In the genomic region with DNA sequence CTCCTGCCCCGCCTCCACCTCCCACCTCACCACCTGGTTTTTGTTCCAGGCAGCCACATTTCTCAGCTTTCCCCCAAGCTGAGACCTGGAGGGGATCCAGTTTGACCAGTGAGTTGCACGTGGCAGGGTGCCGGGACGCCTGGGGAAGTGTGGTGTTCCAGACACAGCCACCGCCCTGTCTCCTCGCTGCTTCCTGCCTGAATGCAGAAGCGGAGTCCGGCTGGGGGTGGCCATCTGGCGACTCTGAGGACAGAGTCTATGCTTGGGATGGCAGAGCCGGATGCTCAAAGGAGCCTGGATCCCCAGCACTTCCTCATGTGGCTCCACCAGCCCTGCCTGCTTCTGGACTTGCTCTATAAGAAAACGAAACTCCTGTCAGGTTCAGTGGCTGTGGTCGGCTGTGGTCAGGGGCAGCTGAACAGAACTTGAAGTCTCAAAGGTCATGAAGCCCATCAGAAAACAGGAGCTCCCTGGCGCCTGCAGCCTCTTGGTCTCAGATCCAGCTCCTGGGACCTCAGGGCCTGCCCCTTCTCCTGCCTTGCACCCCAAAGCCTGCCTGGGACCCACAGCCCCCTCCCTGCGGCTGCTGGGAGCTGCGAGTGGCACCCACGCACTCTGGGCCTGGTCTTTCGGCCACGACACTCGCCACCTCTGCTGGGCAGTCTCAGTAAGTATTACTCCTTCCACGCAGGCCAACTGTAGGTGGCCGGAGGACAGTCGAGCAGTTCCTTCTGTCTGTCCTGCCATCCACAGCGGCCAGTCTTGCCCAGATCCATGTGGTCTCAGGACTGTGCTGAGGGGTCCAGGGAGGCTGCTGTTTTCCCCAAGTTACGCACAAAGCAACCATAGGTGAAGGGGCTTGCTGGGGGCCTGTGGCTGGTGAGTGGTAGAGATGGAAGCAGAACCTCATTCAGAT, we compare ENCODE assay signal across 9 cellular contexts.
DNase-seq lines count a peak whose midpoint lies in the region; ATAC-seq and TF ChIP-seq lines count a peak whose summit lies in the region.
"Had no signal": no experiment of that assay in that cellular context is flagged by ENCODE, and none has a peak within 500 bp of the region (broad histone marks: within the 10 kb centered on the region; RNA-seq: fewer than 3 reads in every experiment).

No MANE protein-coding gene starts in this region.

- peaks cover 0 to 5% (median 0%) of the 10 kb centered on the region in 8 donors for H3K9me3 ChIP-seq in spleen

- TF ChIP-seq POLR2A in spleen (IDR thresholded peaks at IDR 0.05), result no peak

- H3K27ac ChIP-seq in spleen, result peak overlapping the region; percentile 11 to 81 (median 58)
- H3K27ac ChIP-seq: C4-2B had no signal

- ATAC-seq in activated T-cell treated with anti-CD3 and anti-CD28 coated beads, Interleukin-2, amount 50 U/mL, for 4 hours, result no peak
- ATAC-seq in HG02970 (IDR thresholded peaks at IDR 0.05; ENCODE audit: low FRiP score, unreplicated experiment) (peak; percentile 74), left ventricle myocardium superior (peak; percentile 38)

- no peak for TF ChIP-seq CTCF in spleen (IDR thresholded peaks at IDR 0.05 in 8 of 11, conservative IDR thresholded peaks at IDR 0.05 in 3 of 11)

- peak; percentile 15 for DNase-seq in activated T-cell treated with anti-CD3 and anti-CD28 coated beads, Interleukin-2, amount 50 U/mL, for 1 hour
- no peak for DNase-seq in activated T-cell treated with anti-CD3 and anti-CD28 coated beads, Interleukin-2, amount 50 U/mL, for 4 hours
- DNase-seq in SK-N-DZ (ENCODE audit: low spot score), result peak; percentile 29
- DNase-seq in left ventricle myocardium superior, result peak; percentile 91
- DNase-seq in spleen, result peak; percentile 92
- DNase-seq in HuH-7 (ENCODE audit: low spot score), result no peak
- no peak for DNase-seq in H4 (ENCODE audit: low spot score)

- peaks cover 24 to 61% (median 51%) of the 10 kb centered on the region in 6 donors for H3K4me1 ChIP-seq in spleen

- H3K27me3 ChIP-seq in spleen (replicated peaks in 1 of 7), result no peaks in the 10 kb centered on the region

- peaks cover 7% of the 10 kb centered on the region for H3K27me3 Mint-ChIP-seq in activated T-cell treated with anti-CD3 and anti-CD28 coated beads, Interleukin-2, amount 50 U/mL, for 4 hours (ENCODE audit: low read depth)

- 41 to 52% (median 44%) methylated on average over 19 to 24 of the region's 24 CpGs for WGBS in spleen, 5 donors

- no peaks in the 10 kb centered on the region for H3K36me3 Mint-ChIP-seq in activated T-cell treated with anti-CD3 and anti-CD28 coated beads, Interleukin-2, amount 50 U/mL, for 4 hours (ENCODE audit: insufficient read depth)

- peak overlapping the region in 4 of 8 donors; percentile 2 to 51 (median 6) for H3K4me3 ChIP-seq in spleen

- peaks cover 7% of the 10 kb centered on the region for H3K9me3 Mint-ChIP-seq in activated T-cell treated with anti-CD3 and anti-CD28 coated beads, Interleukin-2, amount 50 U/mL, for 4 hours

- H3K36me3 ChIP-seq in spleen, result no peaks in the 10 kb centered on the region

- peaks cover 35% of the 10 kb centered on the region for H3K4me1 Mint-ChIP-seq in activated T-cell treated with anti-CD3 and anti-CD28 coated beads, Interleukin-2, amount 50 U/mL, for 4 hours (ENCODE audit: low read depth)

- intact Hi-C loops in left ventricle myocardium superior (cut with micrococcal nuclease) (no loop called here), spleen (cut with DNase I; ENCODE audit: low total_unique reads) (no loop called here)

- H3K4me3 Mint-ChIP-seq in activated T-cell treated with anti-CD3 and anti-CD28 coated beads, Interleukin-2, amount 50 U/mL, for 4 hours, result no peak overlapping the region

Comparison
In these comparisons a context has a peak if more than half of its experiments do, and no peak if none do; other contexts are left out.
1. DNase-seq: peak in activated T-cell treated with anti-CD3 and anti-CD28 coated beads, Interleukin-2, amount 50 U/mL, for 1 hour (single experiment), SK-N-DZ (single experiment), left ventricle myocardium superior (single experiment) and spleen (single experiment); none in activated T-cell treated with anti-CD3 and anti-CD28 coated beads, Interleukin-2, amount 50 U/mL, for 4 hours (single experiment), HuH-7 (single experiment) and H4 (single experiment).
2. ATAC-seq: peak in HG02970 (single experiment) and left ventricle myocardium superior (single experiment); none in activated T-cell treated with anti-CD3 and anti-CD28 coated beads, Interleukin-2, amount 50 U/mL, for 4 hours (0 of 2).